Comparison of ENCODE assay signal across 5 cellular contexts in the genomic region with DNA sequence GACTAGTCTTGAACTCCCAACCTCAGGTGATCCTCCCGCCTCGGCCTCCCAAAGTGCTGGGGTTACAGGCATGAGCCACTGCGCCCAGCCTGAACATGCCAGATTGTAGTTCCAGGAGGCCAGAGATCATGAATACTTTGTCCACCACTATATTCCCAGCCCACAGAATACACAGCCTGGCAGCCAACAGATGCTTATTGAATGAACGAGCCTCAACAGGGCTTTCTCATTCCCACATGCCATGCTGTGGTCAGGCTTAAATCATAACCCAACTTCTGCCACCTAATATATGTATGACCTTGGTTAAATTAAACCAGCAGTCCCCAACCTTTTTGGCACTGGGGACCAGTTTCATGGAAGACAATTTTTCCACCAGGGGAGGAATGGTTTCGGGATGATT.
"Had no signal": no experiment of that assay in that cellular context is flagged by ENCODE, and none has a peak within 500 bp of the region (broad histone marks: within the 10 kb centered on the region; RNA-seq: fewer than 3 reads in every experiment).

No MANE protein-coding gene starts in this region.

- H2AFZ ChIP-seq: GM23338 had no signal

- DNase-seq: H9, HCEC 1CT, IMR-90 had no signal

- H3K4me2 ChIP-seq: GM23338 had no signal

- H3K4me3 ChIP-seq: GM23338, K562 had no signal
